Comparison of ENCODE assay signal across 8 cellular contexts in genomic region chr17:750431-751037, GRCh38. TPM values are rescaled to one million over a fixed set of nuclear protein-coding genes. Genes with fewer than 3 reads are reported as not detected.
DNase-seq lines count a peak whose midpoint lies in the region; ATAC-seq and TF ChIP-seq lines count a peak whose summit lies in the region.

No MANE protein-coding gene starts in this region.

- peak overlapping the region; percentile 93 for H3K4me3 Mint-ChIP-seq in activated naive CD4-positive, alpha-beta T cell treated with anti-CD3 and anti-CD28 coated beads for 36 hours
- peak overlapping the region; percentile 95 for H3K4me3 Mint-ChIP-seq in glutamatergic neuron (ENCODE audit: unreplicated experiment)

- intact Hi-C loops in activated naive CD4-positive, alpha-beta T cell treated with anti-CD3 and anti-CD28 coated beads for 36 hours (cut with micrococcal nuclease), result loop anchor here (2.0 kb wide), 2 partner anchors 18 to 338 kb away; partner anchors contain the start of gene TLCD3A
- intact Hi-C loops in stomach (cut with DNase I; ENCODE audit: low total_unique reads), result no loop called here

- no peaks in the 10 kb centered on the region for H3K9me3 ChIP-seq in stomach

- TF ChIP-seq CTCF in WI38 (IDR thresholded peaks at IDR 0.05; ENCODE audit: low read depth, low read length) (no peak), glutamatergic neuron (IDR thresholded peaks at IDR 0.05; ENCODE audit: partially characterized antibody, unreplicated experiment) (no peak), stomach (IDR thresholded peaks at IDR 0.05) (no peak)

- H3K4me1 Mint-ChIP-seq in activated naive CD4-positive, alpha-beta T cell treated with anti-CD3 and anti-CD28 coated beads for 36 hours (ENCODE audit: low read depth), result peaks cover 30% of the 10 kb centered on the region
- H3K4me1 Mint-ChIP-seq in glutamatergic neuron (ENCODE audit: low read depth, unreplicated experiment), result peaks cover 15% of the 10 kb centered on the region

- no peaks in the 10 kb centered on the region for H3K27me3 ChIP-seq in stomach

- no peak for DNase-seq in activated naive CD4-positive, alpha-beta T cell treated with anti-CD3 and anti-CD28 coated beads for 36 hours
- no peak for DNase-seq in activated naive CD4-positive, alpha-beta T cell treated with anti-CD3 and anti-CD28 coated beads, Interleukin-2, amount 50 U/mL, for 16 hours
- no peak for DNase-seq in glutamatergic neuron
- DNase-seq in stomach, result no peak
- DNase-seq in stimulated activated CD4-positive, alpha-beta T cell treated with anti-CD3 and anti-CD28 coated beads, Interleukin-12 subunit alpha, Interleukin-12 subunit beta, amount 100 ng/mL, for 4 hours, result no peak
- no peak for DNase-seq in NCI-H2081 (lab: John Stamatoyannopoulos, UW)

- 60 to 79% (median 63%) methylated on average over 8 of the region's 8 CpGs for WGBS in stomach, 5 donors

- peaks cover 17 to 28% (median 25%) of the 10 kb centered on the region in 4 donors for H3K4me1 ChIP-seq in stomach

- CTCF ChIA-PET in activated naive CD4-positive, alpha-beta T cell treated with anti-CD3 and anti-CD28 coated beads for 36 hours (lab: Charles Lee), result interaction anchor here (0.7 to 1.2 kb wide), 3 partner anchors 16 to 433 kb away, joined by 3 to 5 read pairs (median 3); no protein-coding TSS in a partner anchor

- TF ChIP-seq EP300 in stomach (IDR thresholded peaks at IDR 0.05), result no peak

- H3K36me3 ChIP-seq in stomach, result peaks cover 26 to 30% (median 28%) of the 10 kb centered on the region in 4 donors

- no peak for TF ChIP-seq POLR2A in stomach (IDR thresholded peaks at IDR 0.05)

- peaks cover 4% of the 10 kb centered on the region for H3K9me3 Mint-ChIP-seq in activated naive CD4-positive, alpha-beta T cell treated with anti-CD3 and anti-CD28 coated beads for 36 hours
- H3K9me3 Mint-ChIP-seq in glutamatergic neuron (ENCODE audit: unreplicated experiment), result peaks cover 21% of the 10 kb centered on the region

- H3K27ac Mint-ChIP-seq in activated naive CD4-positive, alpha-beta T cell treated with anti-CD3 and anti-CD28 coated beads for 36 hours, result peak overlapping the region; percentile 91
- peak overlapping the region; percentile 68 for H3K27ac Mint-ChIP-seq in glutamatergic neuron (ENCODE audit: unreplicated experiment)

- ATAC-seq in GM19023 (IDR thresholded peaks at IDR 0.05; ENCODE audit: unreplicated experiment), result no peak

- H3K27ac ChIP-seq in stomach, result peak overlapping the region in 3 of 5 donors; percentile 87 to 90 (median 90)

- peak overlapping the region; percentile 77; the same call in 1 of the 2 replicates for H3K4me3 ChIP-seq in WI38 (ENCODE audit: low read depth, low read length)
- peak overlapping the region; percentile 80 to 99 (median 85) for H3K4me3 ChIP-seq in stomach

- peaks cover 38% of the 10 kb centered on the region for H3K36me3 Mint-ChIP-seq in activated naive CD4-positive, alpha-beta T cell treated with anti-CD3 and anti-CD28 coated beads for 36 hours (ENCODE audit: low read depth)
- peaks cover 13% of the 10 kb centered on the region for H3K36me3 Mint-ChIP-seq in glutamatergic neuron (ENCODE audit: unreplicated experiment)

- H3K27me3 Mint-ChIP-seq in activated naive CD4-positive, alpha-beta T cell treated with anti-CD3 and anti-CD28 coated beads for 36 hours (ENCODE audit: low read depth), result no peaks in the 10 kb centered on the region
- peaks cover 13% of the 10 kb centered on the region for H3K27me3 Mint-ChIP-seq in glutamatergic neuron (ENCODE audit: unreplicated experiment)

RNA-seq across cellular contexts. Expression of gene GEMIN4, which starts 1.5 kb away (rescaled TPM):
- 10 to 100 TPM; 29.7 to 29.9 TPM for total RNA-seq in activated naive CD4-positive, alpha-beta T cell treated with anti-CD3 and anti-CD28 coated beads for 36 hours
- total RNA-seq in glutamatergic neuron (ENCODE audit: unreplicated experiment) (19.9 TPM), stomach (10 to 100 TPM in 3 of 5 donors, 1 to 10 TPM in 2; 8.2 to 92.4 (median 21.4) TPM)
- polyA plus RNA-seq in stomach, result 10 to 100 TPM in 1 of 3 donors, 1 to 10 TPM in 2; 5.7 to 11.1 (median 7.8) TPM

RNA-seq across cellular contexts. Expression of gene TLCD3A, which starts 18.1 kb away (rescaled TPM):
- total RNA-seq in activated naive CD4-positive, alpha-beta T cell treated with anti-CD3 and anti-CD28 coated beads for 36 hours, result 1 to 10 TPM; 2.7 to 3.0 TPM
- 9.4 TPM for total RNA-seq in glutamatergic neuron (ENCODE audit: unreplicated experiment)
- 10 to 100 TPM in 4 of 5 donors, under 1 TPM in 1; 0.58 to 33.2 (median 12.2) TPM for total RNA-seq in stomach
- polyA plus RNA-seq in stomach, result 10 to 100 TPM in 1 of 3 donors, 1 to 10 TPM in 2; 7.9 to 12.3 (median 8.7) TPM

RNA-seq across cellular contexts. Expression of gene GLOD4, which starts 31.5 kb away (rescaled TPM):
- 10 to 100 TPM; 61.1 to 63.7 TPM for total RNA-seq in activated naive CD4-positive, alpha-beta T cell treated with anti-CD3 and anti-CD28 coated beads for 36 hours
- 80.1 TPM for total RNA-seq in glutamatergic neuron (ENCODE audit: unreplicated experiment)
- total RNA-seq in stomach, result 100 to 1,000 TPM in 3 of 5 donors, 10 to 100 TPM in 1, 1 to 10 TPM in 1; 6.4 to 213 (median 104) TPM
- polyA plus RNA-seq in stomach, result 10 to 100 TPM; 38.4 to 91.2 (median 82.1) TPM

RNA-seq across cellular contexts. Expression of gene MRM3, which starts 31.6 kb away (rescaled TPM):
- 10 to 100 TPM; 22.8 to 25.6 TPM for total RNA-seq in activated naive CD4-positive, alpha-beta T cell treated with anti-CD3 and anti-CD28 coated beads for 36 hours
- total RNA-seq in glutamatergic neuron (ENCODE audit: unreplicated experiment), result 11.8 TPM
- total RNA-seq in stomach, result 10 to 100 TPM; 12.2 to 69.2 (median 39.1) TPM
- polyA plus RNA-seq in stomach, result 10 to 100 TPM; 11.2 to 16.6 (median 15.2) TPM

RNA-seq across cellular contexts. Expression of gene VPS53, which starts 35.9 kb away (rescaled TPM):
- total RNA-seq in activated naive CD4-positive, alpha-beta T cell treated with anti-CD3 and anti-CD28 coated beads for 36 hours, result 10 to 100 TPM; 42.9 to 49.8 TPM
- total RNA-seq in glutamatergic neuron (ENCODE audit: unreplicated experiment) (96.4 TPM), stomach (100 to 1,000 TPM in 1 of 5 donors, 10 to 100 TPM in 4; 26.1 to 206 (median 49.1) TPM)
- polyA plus RNA-seq in stomach, result 10 to 100 TPM in 1 of 3 donors, 1 to 10 TPM in 2; 4.5 to 13.1 (median 5.6) TPM
